Comparison of ENCODE assay signal across 11 cellular contexts in the genomic region with DNA sequence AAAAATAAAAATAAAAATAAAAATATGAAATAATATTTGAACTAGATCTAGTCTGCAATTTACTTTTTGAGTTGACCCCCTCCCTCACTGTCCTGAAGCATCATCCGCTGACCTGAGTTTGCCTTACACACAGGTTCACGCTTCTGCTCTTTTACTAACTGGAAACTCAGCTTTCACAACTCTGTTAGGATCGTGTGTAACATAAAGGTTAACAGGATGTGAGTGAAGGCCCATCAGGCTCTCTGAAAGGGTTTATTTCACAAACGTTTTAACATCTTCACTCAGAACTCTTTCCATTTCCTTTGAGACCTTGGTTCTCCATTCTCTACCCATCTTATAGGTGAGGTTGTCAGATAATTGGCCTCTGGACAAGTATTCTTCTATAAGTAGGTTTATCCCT.
"Had no signal": no experiment of that assay in that cellular context is flagged by ENCODE, and none has a peak within 500 bp of the region (broad histone marks: within the 10 kb centered on the region; RNA-seq: fewer than 3 reads in every experiment).

No MANE protein-coding gene starts in this region.

- ATAC-seq: effector memory CD8-positive, alpha-beta T cell; Right ventricle myocardium inferior had no signal

- H3K27ac Mint-ChIP-seq: type B pancreatic cell had no signal

- H3K4me3 Mint-ChIP-seq: central memory CD8-positive, alpha-beta T cell; effector memory CD8-positive, alpha-beta T cell; type B pancreatic cell had no signal

- DNase-seq: activated CD4-positive, alpha-beta T cell treated with anti-CD3 and anti-CD28 coated beads, Interleukin-2, amount 50 U/mL, for 1 hour; cortex of kidney; effector memory CD8-positive, alpha-beta T cell; kidney glomerular epithelial cell; posterior cingulate gyrus; SK-N-SH; stimulated activated CD4-positive, alpha-beta T cell treated with anti-CD3 and anti-CD28 coated beads, Interleukin-4, amount 100 ng/mL, for 4 hours; substantia nigra had no signal

- H3K9me3 Mint-ChIP-seq: central memory CD8-positive, alpha-beta T cell; effector memory CD8-positive, alpha-beta T cell had no signal

- H3K27me3 Mint-ChIP-seq: central memory CD8-positive, alpha-beta T cell; effector memory CD8-positive, alpha-beta T cell; type B pancreatic cell had no signal
